In the genomic region with DNA sequence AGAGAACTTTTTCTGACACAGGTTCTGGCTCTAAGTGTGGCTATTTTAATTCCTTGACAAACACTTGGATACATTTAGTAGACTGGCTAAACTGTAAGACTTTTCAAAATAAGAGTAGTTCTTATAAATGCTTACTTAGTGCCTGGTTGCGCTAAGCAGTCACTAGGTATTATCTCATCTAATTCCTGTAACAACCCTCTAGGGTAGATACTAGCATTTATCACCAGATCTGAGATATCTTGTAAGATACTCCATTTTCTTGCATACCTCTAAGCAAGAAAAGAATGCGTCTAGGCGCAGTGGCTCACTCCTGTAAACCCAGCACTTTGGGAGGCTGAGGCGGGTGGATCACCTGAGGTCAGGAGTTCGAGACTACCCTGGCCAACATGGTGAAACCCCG, we compare ENCODE assay signal across 3 cellular contexts.
"Had no signal": no experiment of that assay in that cellular context is flagged by ENCODE, and none has a peak within 500 bp of the region (broad histone marks: within the 10 kb centered on the region; RNA-seq: fewer than 3 reads in every experiment).

No MANE protein-coding gene starts in this region.

- H3K4me3 ChIP-seq: GM12878 had no signal

- DNase-seq: GDM1, GF-D8 had no signal

- ATAC-seq: GM12878 had no signal
